ENCODE assay signal across 18 cellular contexts in the genomic region with DNA sequence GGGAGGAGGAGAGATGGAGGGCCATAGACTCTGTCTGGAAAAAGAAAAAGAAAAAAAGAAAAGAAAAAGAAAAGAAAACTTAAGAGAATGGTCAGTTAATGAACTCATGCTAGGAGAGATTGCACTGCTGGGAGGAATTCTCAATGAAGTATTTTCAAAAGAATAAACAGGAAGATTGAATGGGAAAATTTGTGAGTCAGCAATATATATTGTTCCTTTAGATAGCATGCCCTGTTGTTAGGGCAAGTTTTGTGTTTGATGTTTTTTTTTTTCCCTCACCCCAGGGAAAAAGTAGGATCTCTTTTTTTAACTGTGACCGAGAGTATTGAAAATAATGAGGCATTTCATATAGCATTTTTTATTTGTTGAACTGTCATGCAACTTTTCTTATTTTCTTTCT. TPM values are rescaled to one million over a fixed set of nuclear protein-coding genes. Genes with fewer than 3 reads are reported as not detected.
DNase-seq lines count a peak whose midpoint lies in the region; ATAC-seq, FAIRE-seq and TF ChIP-seq lines count a peak whose summit lies in the region.
"Had no signal": no experiment of that assay in that cellular context is flagged by ENCODE, and none has a peak within 500 bp of the region (broad histone marks: within the 10 kb centered on the region; RNA-seq: fewer than 3 reads in every experiment).

No MANE protein-coding gene starts in this region.

- no peaks in the 10 kb centered on the region for H3K36me3 Mint-ChIP-seq in type B pancreatic cell
- peaks cover 6% of the 10 kb centered on the region for H3K36me3 Mint-ChIP-seq in stimulated activated effector memory CD8-positive, alpha-beta T cell treated with anti-CD3 and anti-CD28 coated beads, Interleukin-12 subunit alpha, Interleukin-12 subunit beta, amount 100 ng/mL, for 72 hours
- H3K36me3 Mint-ChIP-seq: CD4-positive, alpha-beta memory T cell had no signal

- H3K9me3 Mint-ChIP-seq in type B pancreatic cell: peaks cover 4% of the 10 kb centered on the region
- H3K9me3 Mint-ChIP-seq in stimulated activated effector memory CD8-positive, alpha-beta T cell treated with anti-CD3 and anti-CD28 coated beads, Interleukin-12 subunit alpha, Interleukin-12 subunit beta, amount 100 ng/mL, for 72 hours: no peaks in the 10 kb centered on the region
- H3K9me3 Mint-ChIP-seq: GM23338 had no signal

- POLR2A ChIA-PET in K562 (lab: Yijun Ruan, JAX): interaction anchor here (0.7 to 11.6 kb wide), 4 partner anchors 10 to 18 kb away, joined by 3 to 165 read pairs (median 3); a partner anchor contains a TSS

- H3K9ac ChIP-seq in BLaER1 (no peak overlapping the region), K562 (ENCODE audit: insufficient read depth in 1 of 2, low read depth in 2 of 2, low read length in 2 of 2) (no peak overlapping the region)
- H3K9ac ChIP-seq: KMS-11 had no signal

- H3K9me3 ChIP-seq in BLaER1 (no peaks in the 10 kb centered on the region), K562 (replicated peaks; ENCODE audit: control insufficient read depth, insufficient read depth, low read depth, low read length) (no peaks in the 10 kb centered on the region)
- H3K9me3 ChIP-seq: BE2C had no signal

- peaks cover 7% of the 10 kb centered on the region for H3K4me1 Mint-ChIP-seq in type B pancreatic cell (ENCODE audit: unreplicated experiment)
- no peaks in the 10 kb centered on the region for H3K4me1 Mint-ChIP-seq in stimulated activated effector memory CD8-positive, alpha-beta T cell treated with anti-CD3 and anti-CD28 coated beads, Interleukin-12 subunit alpha, Interleukin-12 subunit beta, amount 100 ng/mL, for 72 hours
- H3K4me1 Mint-ChIP-seq: CD4-positive, alpha-beta memory T cell had no signal

- H4K20me1 ChIP-seq in BLaER1 (no peaks in the 10 kb centered on the region), K562 (replicated peaks; ENCODE audit: control insufficient read depth, insufficient read depth, low read length) (no peaks in the 10 kb centered on the region)

- TF ChIP-seq RAD21 in K562 (CRISPR knock-in tag; conservative IDR thresholded peaks at IDR 0.05 in 1 of 2, IDR thresholded peaks at IDR 0.05 in 1 of 2): no peak

- no peak overlapping the region for H3K4me3 ChIP-seq in BLaER1
- H3K4me3 ChIP-seq in K562: no peak overlapping the region
- H3K4me3 ChIP-seq: GM23338 had no signal

- TF ChIP-seq POLR2A in K562 (conservative IDR thresholded peaks at IDR 0.05): no peak

- intact Hi-C loops in K562 (cut with micrococcal nuclease): no loop called here

- no peak overlapping the region for H3K27ac ChIP-seq in BLaER1
- no peak overlapping the region for H3K27ac ChIP-seq in K562 (ENCODE audit: extremely low read depth, low read depth, low read length)
- H3K27ac ChIP-seq: KMS-11 had no signal

- H3K27me3 Mint-ChIP-seq in type B pancreatic cell: peaks cover 3% of the 10 kb centered on the region

- H3K27me3 ChIP-seq in BLaER1 (no peaks in the 10 kb centered on the region), K562 (ENCODE audit: control insufficient read depth in 2 of 2, insufficient read depth in 2 of 2, low read length in 2 of 2) (no peaks in the 10 kb centered on the region)
- H3K27me3 ChIP-seq: BE2C had no signal

- FAIRE-seq in K562 (lab: Jason Lieb, UNC): no peak
- FAIRE-seq: GM12892, H54, HTR-8/SVneo had no signal

- no peak for ATAC-seq in K562
- ATAC-seq in GM18502 (IDR thresholded peaks at IDR 0.05; ENCODE audit: poor library complexity, unreplicated experiment): no peak
- no peak for ATAC-seq in stimulated activated effector memory CD8-positive, alpha-beta T cell treated with anti-CD3 and anti-CD28 coated beads, Interleukin-12 subunit alpha, Interleukin-12 subunit beta, amount 100 ng/mL, for 72 hours

- H3K79me2 ChIP-seq in K562 (ENCODE audit: control insufficient read depth, insufficient read depth, low read length): no peaks in the 10 kb centered on the region

- no peak for TF ChIP-seq EP300 in K562 (IDR thresholded peaks at IDR 0.05; ENCODE audit: low read length)

- in situ Hi-C loops in K562 (cut with MboI): no loop called here

- H2AFZ ChIP-seq in K562 (ENCODE audit: low read depth, low read length): no peak overlapping the region
- H2AFZ ChIP-seq: GM23338 had no signal

- TF ChIP-seq CTCF in K562 (IDR thresholded peaks at IDR 0.05 in 2 of 3, conservative IDR thresholded peaks at IDR 0.05 in 1 of 3; ENCODE audit: insufficient read depth in 2 of 3, low read depth in 1 of 3, low read length in 3 of 3) (no peak), type B pancreatic cell (conservative IDR thresholded peaks at IDR 0.05) (no peak)

- H3K4me2 ChIP-seq in BLaER1: peak overlapping the region; percentile 30
- no peak overlapping the region for H3K4me2 ChIP-seq in K562 (ENCODE audit: insufficient read depth, low read length)
- H3K4me2 ChIP-seq: GM23338, KMS-11 had no signal

- CTCF ChIA-PET in K562 (lab: Yijun Ruan, JAX; ENCODE audit: low intra/inter-chr PET ratio): no interaction called here

- H3K4me1 ChIP-seq in BLaER1 (peaks cover 6% of the 10 kb centered on the region), K562 (replicated peaks in 1 of 2; ENCODE audit: control insufficient read depth in 2 of 2, insufficient read depth in 2 of 2, low read length in 2 of 2) (peaks cover 7 to 18% of the 10 kb centered on the region in 2 experiments; a peak in 4 of 5 replicates)
- H3K4me1 ChIP-seq: BE2C had no signal

- no peaks in the 10 kb centered on the region for H3K9me1 ChIP-seq in K562 (ENCODE audit: control insufficient read depth, insufficient read depth, low read length)

- WGBS in K562 (ENCODE audit: insufficient coverage, low coverage, missing lambda C conversion rate): 80% methylated on average over 1 of the region's 1 CpG

- H3K4me3 Mint-ChIP-seq in type B pancreatic cell: no peak overlapping the region
- no peak overlapping the region for H3K4me3 Mint-ChIP-seq in stimulated activated effector memory CD8-positive, alpha-beta T cell treated with anti-CD3 and anti-CD28 coated beads, Interleukin-12 subunit alpha, Interleukin-12 subunit beta, amount 100 ng/mL, for 72 hours
- H3K4me3 Mint-ChIP-seq: CD14-positive monocyte; CD4-positive, alpha-beta memory T cell; GM23338 had no signal

- BruUV-seq in K562 (replicated peaks; lab: Mats Ljungman, UMichigan): no TSS peak

- peak overlapping the region; percentile 43 for H3K27ac Mint-ChIP-seq in type B pancreatic cell
- H3K27ac Mint-ChIP-seq in stimulated activated effector memory CD8-positive, alpha-beta T cell treated with anti-CD3 and anti-CD28 coated beads, Interleukin-12 subunit alpha, Interleukin-12 subunit beta, amount 100 ng/mL, for 72 hours: no peak overlapping the region
- H3K27ac Mint-ChIP-seq: CD14-positive monocyte; CD4-positive, alpha-beta memory T cell; GM23338 had no signal

- no peak for DNase-seq in K562 (ENCODE audit: extremely low read depth in 1 of 4, low spot score in 3 of 4)
- no peak for DNase-seq in type B pancreatic cell (ENCODE audit: extremely low spot score, unreplicated experiment)
- DNase-seq in stimulated activated effector memory CD8-positive, alpha-beta T cell treated with anti-CD3 and anti-CD28 coated beads, Interleukin-12 subunit alpha, Interleukin-12 subunit beta, amount 100 ng/mL, for 72 hours (ENCODE audit: low spot score in 2 of 2): no peak
- DNase-seq: ACHN; BE2C; CD4-positive, alpha-beta memory T cell; DMS153; DMS79; GDM1; HCEC 1CT had no signal

- H3K36me3 ChIP-seq in BLaER1 (no peaks in the 10 kb centered on the region), K562 (ENCODE audit: control insufficient read depth, insufficient read depth, low read length) (no peaks in the 10 kb centered on the region)
- H3K36me3 ChIP-seq: BE2C had no signal

RNA-seq across cellular contexts. Expression of a gene that starts 7.8 kb away (rescaled TPM):
- 2.5 and 9.3 TPM in 2 replicates for total RNA-seq in K562 (2011; cell fraction: chromatin; rRNA removed; ENCODE audit: low replicate concordance)
- 1.5 and 1.7 TPM in 2 replicates for total RNA-seq in K562 (2011; cell fraction: nucleolus; rRNA removed)
- total RNA-seq in K562 (2011; cell fraction: nucleoplasm; rRNA removed): 2.7 and 3.3 TPM in 2 replicates
- 2.6 and 2.9 TPM in 2 replicates for total RNA-seq in K562 (2014; rRNA removed)
- total RNA-seq in K562 (2014; rRNA removed; fragmentation: Illumina TruSeq; extraction: Trizol): 4.8 and 5.7 TPM in 2 replicates
- 3.2 and 3.6 TPM in 2 replicates for total RNA-seq in K562 (2015; rRNA removed; fragmentation: Illumina TruSeq; extraction: Trizol)
- total RNA-seq in K562 (2021): 4.2 and 5.5 TPM in 2 replicates
- 1.6 and 2.5 TPM in 2 replicates for polyA plus RNA-seq in K562 (2011; rRNA removed)
- 0.51 and 0.77 TPM in 2 replicates for polyA plus RNA-seq in K562 (2011; cell fraction: cytosol; rRNA removed)
- polyA plus RNA-seq in K562 (2011; cell fraction: nucleus; rRNA removed): 0.67 and 1.1 TPM in 2 replicates
- 1.9 and 2.7 TPM in 2 replicates for polyA plus RNA-seq in K562 (2012)
- 3.2 and 3.3 TPM in 2 replicates for polyA plus RNA-seq in K562 (2014; fragmentation: Illumina TruSeq; extraction: Trizol)
- 1 to 10 TPM; 1.2 TPM for polyA plus RNA-seq in K562 (2014; fragmentation: Nextera tagmentation; extraction: Ambion mirVana)
- polyA plus RNA-seq in K562 (2014; rRNA removed): 1.3 and 2.2 TPM in 2 replicates
- polyA minus RNA-seq in K562 (2011; rRNA and poly(A)+ RNA removed): 11.3 and 12.5 TPM in 2 replicates
- polyA minus RNA-seq in K562 (2011; cell fraction: cytosol; rRNA and poly(A)+ RNA removed): 3.2 and 3.5 TPM in 2 replicates
- 1.3 and 2.7 TPM in 2 replicates for polyA minus RNA-seq in K562 (2011; cell fraction: nucleus; rRNA and poly(A)+ RNA removed)
- total RNA-seq in type B pancreatic cell (ENCODE audit: low replicate concordance): 20.6 and 23.1 TPM in 2 replicates

RNA-seq across cellular contexts. Expression of a gene that starts 20.4 kb away (rescaled TPM):
- 238 and 411 TPM in 2 replicates for total RNA-seq in K562 (2011; cell fraction: chromatin; rRNA removed; ENCODE audit: low replicate concordance)
- 765 and 867 TPM in 2 replicates for total RNA-seq in K562 (2011; cell fraction: nucleolus; rRNA removed)
- total RNA-seq in K562 (2011; cell fraction: nucleoplasm; rRNA removed): 735 and 1,463 TPM in 2 replicates
- total RNA-seq in K562 (2014; rRNA removed) (2,466 and 2,533 TPM in 2 replicates), K562 (2014; rRNA removed; fragmentation: Illumina TruSeq; extraction: Trizol) (1,923 and 2,393 TPM in 2 replicates), K562 (2015; rRNA removed; fragmentation: Illumina TruSeq; extraction: Trizol) (2,774 and 3,068 TPM in 2 replicates), K562 (2021) (2,579 and 2,753 TPM in 2 replicates), type B pancreatic cell (ENCODE audit: low replicate concordance) (2,083 and 2,257 TPM in 2 replicates)
- polyA plus RNA-seq in K562 (2011; rRNA removed) (4,017 and 4,081 TPM in 2 replicates), K562 (2014; fragmentation: Illumina TruSeq; extraction: Trizol) (3,791 and 3,928 TPM in 2 replicates), K562 (2014; fragmentation: Nextera tagmentation; extraction: Ambion mirVana) (1,000 to 10,000 TPM; 7,800 to 8,850 TPM), K562 (2014; rRNA removed) (5,148 and 5,287 TPM in 2 replicates)
- 6,575 and 7,027 TPM in 2 replicates for polyA plus RNA-seq in K562 (2011; cell fraction: cytosol; rRNA removed)
- 1,268 and 2,124 TPM in 2 replicates for polyA plus RNA-seq in K562 (2011; cell fraction: nucleus; rRNA removed)
- polyA plus RNA-seq in K562 (2012): 3,041 and 6,015 TPM in 2 replicates
- 1,404 and 1,476 TPM in 2 replicates for polyA minus RNA-seq in K562 (2011; rRNA and poly(A)+ RNA removed)
- polyA minus RNA-seq in K562 (2011; cell fraction: cytosol; rRNA and poly(A)+ RNA removed): 1,271 and 1,367 TPM in 2 replicates
- polyA minus RNA-seq in K562 (2011; cell fraction: nucleus; rRNA and poly(A)+ RNA removed): 253 and 438 TPM in 2 replicates

RNA-seq across cellular contexts. Expression of a gene that starts 20.5 kb away (rescaled TPM):
- 6.4 and 13.1 TPM in 2 replicates for total RNA-seq in K562 (2011; cell fraction: chromatin; rRNA removed; ENCODE audit: low replicate concordance)
- total RNA-seq in K562 (2011; cell fraction: nucleolus; rRNA removed): 4.0 and 4.3 TPM in 2 replicates
- total RNA-seq in K562 (2011; cell fraction: nucleoplasm; rRNA removed): 11.9 and 17.8 TPM in 2 replicates
- total RNA-seq in K562 (2014; rRNA removed): 5.5 and 6.1 TPM in 2 replicates
- 8.4 TPM in 2 replicates for total RNA-seq in K562 (2014; rRNA removed; fragmentation: Illumina TruSeq; extraction: Trizol)
- total RNA-seq in K562 (2015; rRNA removed; fragmentation: Illumina TruSeq; extraction: Trizol): 10.3 and 10.8 TPM in 2 replicates
- total RNA-seq in K562 (2021): 4.3 and 5.1 TPM in 2 replicates
- polyA plus RNA-seq in K562 (2011; rRNA removed): 5.3 and 7.1 TPM in 2 replicates
- 1.6 and 3.9 TPM in 2 replicates for polyA plus RNA-seq in K562 (2011; cell fraction: cytosol; rRNA removed)
- 3.1 and 3.7 TPM in 2 replicates for polyA plus RNA-seq in K562 (2011; cell fraction: nucleus; rRNA removed)
- polyA plus RNA-seq in K562 (2012): 3.6 and 4.8 TPM in 2 replicates
- polyA plus RNA-seq in K562 (2014; fragmentation: Illumina TruSeq; extraction: Trizol): 5.9 and 6.9 TPM in 2 replicates
- 1 to 10 TPM; 5.5 to 5.6 TPM for polyA plus RNA-seq in K562 (2014; fragmentation: Nextera tagmentation; extraction: Ambion mirVana)
- polyA plus RNA-seq in K562 (2014; rRNA removed): 6.3 and 6.4 TPM in 2 replicates
- 6.5 and 8.6 TPM in 2 replicates for polyA minus RNA-seq in K562 (2011; rRNA and poly(A)+ RNA removed)
- 2.4 and 2.7 TPM in 2 replicates for polyA minus RNA-seq in K562 (2011; cell fraction: cytosol; rRNA and poly(A)+ RNA removed)
- polyA minus RNA-seq in K562 (2011; cell fraction: nucleus; rRNA and poly(A)+ RNA removed): 6.5 and 9.6 TPM in 2 replicates
- 8.0 and 10.8 TPM in 2 replicates for total RNA-seq in type B pancreatic cell (ENCODE audit: low replicate concordance)
